8 cellular contexts compared by ENCODE assay signal in the genomic region with DNA sequence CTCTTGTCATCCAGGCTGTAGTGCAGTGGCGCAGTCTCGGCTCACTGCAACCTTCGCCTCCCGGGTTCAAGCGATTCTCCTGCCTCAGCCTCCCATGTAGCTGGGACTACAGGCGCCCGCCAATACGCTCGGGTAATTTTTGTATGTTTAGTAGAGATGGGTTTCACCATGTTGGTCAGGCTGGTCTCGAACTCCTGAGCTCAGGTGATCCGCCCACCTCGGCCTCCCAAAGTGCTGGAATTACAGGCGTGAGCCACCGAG. TPM values are rescaled to one million over a fixed set of nuclear protein-coding genes. Genes with fewer than 3 reads are reported as not detected.
A peak's percentile ranks its signal among the peaks of the same experiment; 100 is the strongest.
DNase-seq lines count a peak whose midpoint lies in the region; FAIRE-seq and TF ChIP-seq lines count a peak whose summit lies in the region.
"Not testable (repeated sequence)": the region's sequence is repeated elsewhere in the genome, so short reads cannot be mapped to it uniquely, and the experiment has no call there.

No MANE protein-coding gene starts in this region.

- dilution Hi-C loops in endothelial cell of umbilical vein (cut with MboI; ENCODE audit: extremely low pct_ligation_motif_present, low sequenced_read_pairs): not testable (repeated sequence)

- BruUV-seq in endothelial cell of umbilical vein (replicated peaks; lab: Mats Ljungman, UMichigan): not testable (repeated sequence)

- intact Hi-C loops in endothelial cell of umbilical vein (cut with micrococcal nuclease): not testable (repeated sequence)

- not testable (repeated sequence) for TF ChIP-seq POLR2A in endothelial cell of umbilical vein (IDR thresholded peaks at IDR 0.05; ENCODE audit: low read depth, low read length)

- H3K4me3 Mint-ChIP-seq in T-helper 1 cell treated with Interleukin-12 subunit alpha and Interleukin-12 subunit beta and Interleukin-4 antibody, amounts not matched to agents 30 μg/mL and 1 μg/mL, for 36 hours: peak overlapping the region; percentile 90

- H3K36me3 ChIP-seq in BE2C; HUES48 (ENCODE audit: control insufficient read depth, insufficient read depth, low read length); endothelial cell of umbilical vein (ENCODE audit: control insufficient read depth in 2 of 2, extremely low read depth in 1 of 2, insufficient read depth in 2 of 2, low read length in 2 of 2); neuronal stem cell (replicated peaks in 1 of 2; ENCODE audit: control insufficient read depth in 2 of 2, insufficient read depth in 2 of 2, low read length in 2 of 2); subcutaneous abdominal adipose tissue (ENCODE audit: control insufficient read depth in 5 of 5, insufficient read depth in 5 of 5, low read length in 5 of 5): not testable (repeated sequence)

- not testable (repeated sequence) for H3K36me3 Mint-ChIP-seq in T-helper 1 cell treated with Interleukin-12 subunit alpha and Interleukin-12 subunit beta and Interleukin-4 antibody, amounts not matched to agents 30 μg/mL and 1 μg/mL, for 36 hours (ENCODE audit: low read depth)

- H3K27me3 ChIP-seq in BE2C; HUES48 (ENCODE audit: control insufficient read depth, insufficient read depth, low read length); endothelial cell of umbilical vein (ENCODE audit: control insufficient read depth in 2 of 2, insufficient read depth in 2 of 2, low read length in 2 of 2); layer of hippocampus (ENCODE audit: control insufficient read depth, insufficient read depth, low read length); neuronal stem cell (ENCODE audit: control insufficient read depth in 3 of 3, insufficient read depth in 3 of 3, low read depth in 1 of 3, low read length in 3 of 3); subcutaneous abdominal adipose tissue (ENCODE audit: control insufficient read depth in 5 of 5, insufficient read depth in 4 of 5, low read length in 5 of 5): not testable (repeated sequence)

- H3K27ac Mint-ChIP-seq in T-helper 1 cell treated with Interleukin-12 subunit alpha and Interleukin-12 subunit beta and Interleukin-4 antibody, amounts not matched to agents 30 μg/mL and 1 μg/mL, for 36 hours: peak overlapping the region; percentile 99

- H3K4me3 ChIP-seq in BE2C (ENCODE audit: low read depth, low read length): peak overlapping the region; percentile 56
- H3K4me3 ChIP-seq in HUES48 (ENCODE audit: low read depth, low read length): peak overlapping the region; percentile 87; the same call in 1 of the 2 replicates
- H3K4me3 ChIP-seq in endothelial cell of umbilical vein (replicated peaks in 1 of 3; ENCODE audit: insufficient read depth in 1 of 3, low read depth in 1 of 3, low read length in 3 of 3): peak overlapping the region in 1 of 3 experiments; percentile 48
- H3K4me3 ChIP-seq in neuronal stem cell (ENCODE audit: low read length in 2 of 2): peak overlapping the region in 1 of 2 donors; percentile 41
- peak overlapping the region; percentile 70 to 91 (median 86) for H3K4me3 ChIP-seq in subcutaneous abdominal adipose tissue (ENCODE audit: low read depth in 1 of 5, low read length in 5 of 5)

- H4K8ac ChIP-seq in neuronal stem cell (ENCODE audit: low read depth, low read length): not testable (repeated sequence)

- FAIRE-seq in endothelial cell of umbilical vein (lab: Jason Lieb, UNC): not testable (repeated sequence)

- not testable (repeated sequence) for H3K4me1 ChIP-seq in BE2C; HUES48 (ENCODE audit: control insufficient read depth, insufficient read depth, low read length); endothelial cell of umbilical vein (ENCODE audit: control insufficient read depth, extremely low read depth, insufficient read depth, low read length); neuronal stem cell (ENCODE audit: control insufficient read depth in 2 of 2, insufficient read depth in 1 of 2, low read depth in 1 of 2, low read length in 2 of 2)
- H3K4me1 ChIP-seq in subcutaneous abdominal adipose tissue (ENCODE audit: control insufficient read depth in 5 of 5, insufficient read depth in 5 of 5, low read length in 5 of 5): peaks cover 12 to 44% (median 25%) of the 10 kb centered on the region in 5 donors

- peaks cover 22% of the 10 kb centered on the region for H3K4me1 Mint-ChIP-seq in T-helper 1 cell treated with Interleukin-12 subunit alpha and Interleukin-12 subunit beta and Interleukin-4 antibody, amounts not matched to agents 30 μg/mL and 1 μg/mL, for 36 hours (ENCODE audit: low read depth)

- WGBS in neuronal stem cell (ENCODE audit: extremely low coverage in 2 of 2, insufficient read length in 2 of 2, insufficient replicate concordance in 1 of 2), 2 donors: no CpG with 5 or more reads among the region's 14 CpGs

- H3K9me1 ChIP-seq in endothelial cell of umbilical vein (replicated peaks; ENCODE audit: control insufficient read depth, extremely low read depth, insufficient read depth, low read length): not testable (repeated sequence)

- not testable (repeated sequence) for H3K79me2 ChIP-seq in endothelial cell of umbilical vein (ENCODE audit: control insufficient read depth, insufficient read depth, low read length)

- not testable (repeated sequence) for H3K27me3 Mint-ChIP-seq in T-helper 1 cell treated with Interleukin-12 subunit alpha and Interleukin-12 subunit beta and Interleukin-4 antibody, amounts not matched to agents 30 μg/mL and 1 μg/mL, for 36 hours (ENCODE audit: low read depth)

- peak overlapping the region; percentile 17 for H3K4me2 ChIP-seq in endothelial cell of umbilical vein (ENCODE audit: insufficient read depth, low read length)
- not testable (repeated sequence) for H3K4me2 ChIP-seq in neuronal stem cell (ENCODE audit: insufficient read depth, low read length, poor library complexity, severe bottlenecking)

- DNase-seq in BE2C; endothelial cell of umbilical vein (ENCODE audit: low read depth, low spot score); neuronal stem cell (ENCODE audit: low spot score): not testable (repeated sequence)

- H2BK12ac ChIP-seq in neuronal stem cell (ENCODE audit: low read length): not testable (repeated sequence)

- peak overlapping the region; percentile 94 for H2AK5ac ChIP-seq in neuronal stem cell (ENCODE audit: low read depth, low read length)

- H3K9me3 Mint-ChIP-seq in T-helper 1 cell treated with Interleukin-12 subunit alpha and Interleukin-12 subunit beta and Interleukin-4 antibody, amounts not matched to agents 30 μg/mL and 1 μg/mL, for 36 hours: not testable (repeated sequence)

- not testable (repeated sequence) for H3K79me1 ChIP-seq in neuronal stem cell (ENCODE audit: low read depth, low read length)

- H3K4ac ChIP-seq in neuronal stem cell (ENCODE audit: low read length): not testable (repeated sequence)

- peak overlapping the region; percentile 91 for H2BK15ac ChIP-seq in neuronal stem cell (ENCODE audit: low read length)

- H3K9me3 ChIP-seq in BE2C; HUES48 (ENCODE audit: control insufficient read depth, insufficient read depth, low read length); endothelial cell of umbilical vein (replicated peaks; ENCODE audit: control insufficient read depth, insufficient read depth, low read length); neuronal stem cell (replicated peaks in 1 of 2; ENCODE audit: control insufficient read depth in 2 of 2, insufficient read depth in 1 of 2, low read depth in 1 of 2, low read length in 2 of 2); subcutaneous abdominal adipose tissue (ENCODE audit: control insufficient read depth in 5 of 5, low read length in 5 of 5): not testable (repeated sequence)

- H3K23ac ChIP-seq in neuronal stem cell (ENCODE audit: low read depth, low read length, poor library complexity): peak overlapping the region; percentile 97

- H2BK5ac ChIP-seq in neuronal stem cell (ENCODE audit: low read length): not testable (repeated sequence)

- H3K14ac ChIP-seq in neuronal stem cell (ENCODE audit: low read length): not testable (repeated sequence)

- not testable (repeated sequence) for TF ChIP-seq CTCF in BE2C (IDR thresholded peaks at IDR 0.05; ENCODE audit: low read depth, low read length); endothelial cell of umbilical vein (IDR thresholded peaks at IDR 0.05; ENCODE audit: extremely low read depth in 1 of 2, insufficient read depth in 1 of 2, low read depth in 1 of 2, low read length in 2 of 2)

- H2BK120ac ChIP-seq in neuronal stem cell (ENCODE audit: low read depth, low read length): not testable (repeated sequence)

- H3K9ac ChIP-seq in HUES48 (ENCODE audit: low read depth, low read length); endothelial cell of umbilical vein (replicated peaks; ENCODE audit: extremely low read depth, insufficient read depth, low read length); neuronal stem cell (ENCODE audit: low read depth, low read length, poor library complexity): not testable (repeated sequence)
- H3K9ac ChIP-seq in subcutaneous abdominal adipose tissue (ENCODE audit: low read length in 5 of 5): peak overlapping the region in 2 of 5 donors; percentile 81 to 99

- H4K91ac ChIP-seq in neuronal stem cell (ENCODE audit: low read depth, low read length, poor library complexity): not testable (repeated sequence)

- not testable (repeated sequence) for H4K20me1 ChIP-seq in endothelial cell of umbilical vein (replicated peaks; ENCODE audit: control insufficient read depth, extremely low read depth, insufficient read depth, low read length)

- POLR2A ChIA-PET in endothelial cell of umbilical vein (lab: Charles Lee): interaction anchor here (1.0 to 1.5 kb wide), 4 partner anchors 9 to 42 kb away, joined by 3 to 5 read pairs (median 4); partner anchors contain the start of gene SPEN

- not testable (repeated sequence) for H2AFZ ChIP-seq in endothelial cell of umbilical vein (ENCODE audit: low read depth, low read length); neuronal stem cell (ENCODE audit: low read length)

- CTCF ChIA-PET in endothelial cell of umbilical vein (lab: Charles Lee): interaction anchor here (1.0 kb wide), 2 partner anchors 11 to 21 kb away, joined by 3 to 4 read pairs; partner anchors contain the start of gene SPEN

- H3K27ac ChIP-seq in HUES48 (ENCODE audit: low read depth, low read length) (peak overlapping the region; percentile 100), angular gyrus (ENCODE audit: low read depth, low read length) (peak overlapping the region; percentile 100), layer of hippocampus (ENCODE audit: low read depth, low read length) (peak overlapping the region; percentile 100), neuronal stem cell (replicated peaks; ENCODE audit: low read length) (peak overlapping the region; percentile 93), subcutaneous abdominal adipose tissue (ENCODE audit: low read depth, low read length) (peak overlapping the region; percentile 100)
- H3K27ac ChIP-seq in endothelial cell of umbilical vein (ENCODE audit: insufficient read depth, low read depth, low read length): not testable (repeated sequence)

- peak overlapping the region; percentile 96 for H3K18ac ChIP-seq in neuronal stem cell (ENCODE audit: low read length)

RNA-seq across cellular contexts. Expression of gene SPEN, which starts 11.1 kb away (rescaled TPM):
- 144 TPM for polyA plus RNA-seq in BE2C (2012; ENCODE audit: insufficient read depth, insufficient read length, low read depth)
- 40.3 and 44.4 TPM in 2 replicates for total RNA-seq in endothelial cell of umbilical vein
- polyA plus RNA-seq in endothelial cell of umbilical vein: 9.3 and 10.2 TPM in 2 replicates
- polyA plus RNA-seq in endothelial cell of umbilical vein (2011; cell fraction: cytosol; rRNA removed): 8.2 and 9.2 TPM in 2 replicates
- 27.3 and 28.5 TPM in 2 replicates for polyA plus RNA-seq in endothelial cell of umbilical vein (2011; cell fraction: nucleus; rRNA removed)
- 27.0 and 32.0 TPM in 2 replicates for polyA plus RNA-seq in endothelial cell of umbilical vein (2012)
- polyA minus RNA-seq in endothelial cell of umbilical vein: 36.2 and 36.8 TPM in 2 replicates
- 17.7 TPM for polyA minus RNA-seq in endothelial cell of umbilical vein (2011; cell fraction: cytosol; rRNA and poly(A)+ RNA removed)
- 28.4 and 37.8 TPM in 2 replicates for polyA minus RNA-seq in endothelial cell of umbilical vein (2011; cell fraction: nucleus; rRNA and poly(A)+ RNA removed)
- 26.1 TPM for polyA plus RNA-seq in neuronal stem cell (2013, experiment 1 of 2)
- 25.9 TPM for polyA plus RNA-seq in neuronal stem cell (2013, experiment 2 of 2)

RNA-seq across cellular contexts. Expression of gene UQCRHL, which starts 29.0 kb away (rescaled TPM):
- 1.5 TPM for polyA plus RNA-seq in BE2C (2012; ENCODE audit: insufficient read depth, insufficient read length, low read depth)
- total RNA-seq in endothelial cell of umbilical vein: 1.4 and 1.8 TPM in 2 replicates
- 0.64 and 0.92 TPM in 2 replicates for polyA plus RNA-seq in endothelial cell of umbilical vein
- 1.8 and 2.2 TPM in 2 replicates for polyA plus RNA-seq in endothelial cell of umbilical vein (2011; cell fraction: cytosol; rRNA removed)
- 0.90 and 1.3 TPM in 2 replicates for polyA plus RNA-seq in endothelial cell of umbilical vein (2011; cell fraction: nucleus; rRNA removed)
- 3.3 and 8.5 TPM in 2 replicates for polyA plus RNA-seq in endothelial cell of umbilical vein (2012)
- polyA minus RNA-seq in endothelial cell of umbilical vein: 0.24 and 0.70 TPM in 2 replicates
- 2.8 TPM for polyA minus RNA-seq in endothelial cell of umbilical vein (2011; cell fraction: cytosol; rRNA and poly(A)+ RNA removed)
- polyA minus RNA-seq in endothelial cell of umbilical vein (2011; cell fraction: nucleus; rRNA and poly(A)+ RNA removed): 0.29 and 0.48 TPM in 2 replicates
- 3.9 TPM for polyA plus RNA-seq in neuronal stem cell (2013, experiment 1 of 2)
- 4.1 TPM for polyA plus RNA-seq in neuronal stem cell (2013, experiment 2 of 2)
